Comparison of ENCODE assay signal across 9 cellular contexts in the genomic region with DNA sequence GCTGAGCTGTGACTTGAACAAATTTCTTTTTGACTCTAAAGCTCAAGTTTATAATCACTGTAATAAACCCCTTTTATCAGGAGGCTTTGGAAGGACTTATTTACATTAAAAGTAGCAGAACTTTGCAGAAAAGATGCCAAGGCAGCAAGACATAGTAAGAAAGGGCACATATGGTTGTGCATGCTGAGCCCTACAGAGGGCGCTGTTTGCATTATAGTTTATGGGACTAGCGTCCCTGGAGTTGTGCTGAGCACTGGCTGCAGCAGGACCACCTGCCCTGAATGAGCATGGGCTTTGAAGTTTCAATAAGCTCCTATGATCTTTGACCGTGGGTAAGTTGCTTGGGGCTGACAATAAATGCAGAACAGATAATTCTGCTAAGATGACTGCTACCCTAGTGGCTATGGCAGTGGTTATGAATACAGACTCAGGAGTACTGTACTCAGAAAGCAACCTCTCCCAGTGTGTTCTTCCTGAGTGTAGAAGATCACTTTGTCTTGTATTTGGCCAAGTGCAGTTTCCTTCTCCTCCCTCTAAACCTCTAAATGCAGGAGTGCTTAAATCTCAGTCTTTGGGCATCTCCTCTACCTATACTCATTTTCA.
DNase-seq lines count a peak whose midpoint lies in the region; ATAC-seq and TF ChIP-seq lines count a peak whose summit lies in the region.
"Had no signal": no experiment of that assay in that cellular context is flagged by ENCODE, and none has a peak within 500 bp of the region (broad histone marks: within the 10 kb centered on the region; RNA-seq: fewer than 3 reads in every experiment).

No MANE protein-coding gene starts in this region.

- no peak overlapping the region for H3K4me3 ChIP-seq in brain microvascular endothelial cell (ENCODE audit: low read depth, low read length)

- no peaks in the 10 kb centered on the region for H3K27me3 ChIP-seq in brain microvascular endothelial cell (replicated peaks)

- no peaks in the 10 kb centered on the region for H3K9me3 Mint-ChIP-seq in nephron progenitor cell
- H3K9me3 Mint-ChIP-seq: activated naive CD4-positive, alpha-beta T cell treated with anti-CD3 and anti-CD28 coated beads, Interleukin-2, amount 50 U/mL, for 24 hours had no signal

- H3K4me3 Mint-ChIP-seq in nephron progenitor cell = no peak overlapping the region
- H3K4me3 Mint-ChIP-seq: activated naive CD4-positive, alpha-beta T cell treated with anti-CD3 and anti-CD28 coated beads, Interleukin-2, amount 50 U/mL, for 24 hours had no signal

- no peak overlapping the region for H3K27ac Mint-ChIP-seq in nephron progenitor cell
- H3K27ac Mint-ChIP-seq: activated naive CD4-positive, alpha-beta T cell treated with anti-CD3 and anti-CD28 coated beads, Interleukin-2, amount 50 U/mL, for 24 hours had no signal

- peak; percentile 19 for DNase-seq in stimulated activated CD4-positive, alpha-beta T cell treated with anti-CD3 and anti-CD28 coated beads, Interleukin-1b, Interleukin-23, amount 100 ng/mL, for 48 hours
- DNase-seq in stimulated activated CD4-positive, alpha-beta T cell treated with anti-CD3 and anti-CD28 coated beads, Interleukin-4, amount 100 ng/mL, for 1 hour = no peak
- DNase-seq in MV-4-11 (lab: John Stamatoyannopoulos, UW) (peak; percentile 9), brain microvascular endothelial cell (peak; percentile 15), nephron progenitor cell (peak; percentile 46), activated gamma-delta T cell treated with Interleukin-2 at 50 U/mL for 16 hours (no peak)

- H3K36me3 ChIP-seq in brain microvascular endothelial cell (replicated peaks) = no peaks in the 10 kb centered on the region

- H3K27ac ChIP-seq in brain microvascular endothelial cell = no peak overlapping the region

- ATAC-seq in HG03175 (IDR thresholded peaks at IDR 0.05; ENCODE audit: unreplicated experiment) (no peak), HG02678 (IDR thresholded peaks at IDR 0.05; ENCODE audit: unreplicated experiment) (no peak)

- no peaks in the 10 kb centered on the region for H3K36me3 Mint-ChIP-seq in nephron progenitor cell (ENCODE audit: low read depth)
- H3K36me3 Mint-ChIP-seq: activated naive CD4-positive, alpha-beta T cell treated with anti-CD3 and anti-CD28 coated beads, Interleukin-2, amount 50 U/mL, for 24 hours had no signal

- H3K4me1 Mint-ChIP-seq in nephron progenitor cell = peaks cover 7% of the 10 kb centered on the region
- H3K4me1 Mint-ChIP-seq: activated naive CD4-positive, alpha-beta T cell treated with anti-CD3 and anti-CD28 coated beads, Interleukin-2, amount 50 U/mL, for 24 hours had no signal

- TF ChIP-seq CTCF in brain microvascular endothelial cell (IDR thresholded peaks at IDR 0.05; ENCODE audit: low read depth, low read length, missing control alignments) = peak; percentile 70
- peak; percentile 60 for TF ChIP-seq CTCF in nephron progenitor cell (IDR thresholded peaks at IDR 0.05)

- H3K27me3 Mint-ChIP-seq in nephron progenitor cell (ENCODE audit: low read depth, poor library complexity) = peaks cover 7% of the 10 kb centered on the region

- in situ Hi-C loops in brain microvascular endothelial cell (cut with HindIII; ENCODE audit: low pct_ligation_motif_present, low sequenced_read_pairs) = no loop called here

Comparison
In these comparisons a context has a peak if more than half of its experiments do, and no peak if none do; other contexts are left out.
1. DNase-seq: peak in stimulated activated CD4-positive, alpha-beta T cell treated with anti-CD3 and anti-CD28 coated beads, Interleukin-1b, Interleukin-23, amount 100 ng/mL, for 48 hours (single experiment), MV-4-11 (single experiment), brain microvascular endothelial cell (single experiment) and nephron progenitor cell (single experiment); none in stimulated activated CD4-positive, alpha-beta T cell treated with anti-CD3 and anti-CD28 coated beads, Interleukin-4, amount 100 ng/mL, for 1 hour (single experiment) and activated gamma-delta T cell treated with Interleukin-2 at 50 U/mL for 16 hours (single experiment).